20 cellular contexts compared by ENCODE assay signal in the genomic region with DNA sequence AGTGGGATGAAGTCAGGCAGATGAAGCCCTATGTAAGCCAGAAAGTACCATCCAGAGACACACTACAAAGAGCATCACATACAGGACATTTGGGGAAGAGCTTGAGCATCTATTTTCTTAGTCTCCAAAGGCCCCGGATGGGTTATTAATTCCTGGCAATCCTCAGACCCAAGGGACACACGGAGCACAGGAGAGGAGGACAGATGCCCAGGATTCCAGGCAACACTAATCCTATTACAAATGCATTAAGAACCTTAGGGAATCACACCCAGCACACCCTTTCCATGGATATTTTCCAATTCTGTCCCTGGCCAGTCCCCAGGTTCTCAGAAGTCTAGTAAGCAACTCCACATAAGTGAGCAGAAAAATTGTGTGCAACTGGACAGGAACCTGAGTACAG.
"Had no signal": no experiment of that assay in that cellular context is flagged by ENCODE, and none has a peak within 500 bp of the region (broad histone marks: within the 10 kb centered on the region; RNA-seq: fewer than 3 reads in every experiment).

No MANE protein-coding gene starts in this region.

- H3K27me3 ChIP-seq: dorsolateral prefrontal cortex, heart left ventricle, neutrophil, right lobe of liver, transverse colon had no signal

- H3K36me3 ChIP-seq: heart left ventricle, neutrophil, right lobe of liver, thoracic aorta, transverse colon had no signal

- ATAC-seq: heart left ventricle; left lobe of liver; naive thymus-derived CD4-positive, alpha-beta T cell; psoas muscle; right lobe of liver; stimulated activated memory B cell treated with anti-CD40 and anti-IgM and Interleukin-4, amounts not matched to agents 10 μg/mL and 1 μg/mL and 100 μg/mL, for 72 hours; stimulated activated naive CD8-positive, alpha-beta T cell treated with anti-CD3 and anti-CD28 coated beads, Interleukin-15, amount 100 ng/mL, for 72 hours had no signal

- H3K4me3 ChIP-seq: dorsolateral prefrontal cortex, heart left ventricle, psoas muscle, right lobe of liver, thoracic aorta, transverse colon had no signal

- H3K9me3 ChIP-seq: neutrophil, psoas muscle, right lobe of liver, thoracic aorta, transverse colon had no signal

- H3K4me1 ChIP-seq: psoas muscle, right lobe of liver, transverse colon had no signal

- DNase-seq: cortex of kidney; dorsolateral prefrontal cortex; effector CD8-positive, alpha-beta T cell; heart left ventricle; hippocampal formation; islet precursor cell; mammary epithelial cell; naive thymus-derived CD4-positive, alpha-beta T cell; nephron progenitor cell; psoas muscle; retina; right lobe of liver; stimulated activated CD4-positive, alpha-beta T cell treated with anti-CD3 and anti-CD28 coated beads, Interleukin-4, amount 100 ng/mL, for 24 hours; stimulated activated naive CD8-positive, alpha-beta T cell treated with anti-CD3 and anti-CD28 coated beads, Interleukin-15, amount 100 ng/mL, for 72 hours; substantia nigra; transverse colon had no signal
